In genomic region chr6:154555075-154555677, GRCh38 we compare ENCODE assay signal across 11 cellular contexts. TPM values are rescaled to one million over a fixed set of nuclear protein-coding genes. Genes with fewer than 3 reads are reported as not detected.
DNase-seq lines count a peak whose midpoint lies in the region; ATAC-seq, FAIRE-seq and TF ChIP-seq lines count a peak whose summit lies in the region.
"Had no signal": no experiment of that assay in that cellular context is flagged by ENCODE, and none has a peak within 500 bp of the region (broad histone marks: within the 10 kb centered on the region; RNA-seq: fewer than 3 reads in every experiment).

No MANE protein-coding gene starts in this region.

- peaks cover 26% of the 10 kb centered on the region for H3K4me1 Mint-ChIP-seq in nephron
- H3K4me1 Mint-ChIP-seq: T-helper 17 cell had no signal

- no peak overlapping the region for H3K27ac ChIP-seq in RWPE1
- H3K27ac ChIP-seq: KMS-11 had no signal

- DNase-seq in H4 (ENCODE audit: low spot score), result peak; percentile 70
- peak; percentile 78 for DNase-seq in RWPE1 (ENCODE audit: low spot score)
- peak; percentile 15 for DNase-seq in fibroblast of peridontal ligament (ENCODE audit: extremely low read depth)
- DNase-seq in NCI-H1436 (lab: John Stamatoyannopoulos, UW), result no peak
- no peak for DNase-seq in HT-29 (ENCODE audit: low spot score)
- no peak for DNase-seq in GM12891 (ENCODE audit: insufficient read length, low spot score)
- DNase-seq: NCI-H82, T-helper 17 cell had no signal

- FAIRE-seq in GM12891 (lab: Jason Lieb, UNC), result no peak

- no peaks in the 10 kb centered on the region for H3K36me3 Mint-ChIP-seq in nephron (ENCODE audit: low read depth)

- POLR2A ChIA-PET in RWPE1 (lab: Yijun Ruan, JAX; ENCODE audit: low non-redundant PET), result interaction anchor here (0.6 kb wide), 1 partner anchor 60 kb away, joined by 4 read pairs; no protein-coding TSS in a partner anchor

- H3K9me3 Mint-ChIP-seq in nephron, result no peaks in the 10 kb centered on the region

- TF ChIP-seq POLR2A in GM12891 (IDR thresholded peaks at IDR 0.05; ENCODE audit: low read depth, low read length), result no peak

- TF ChIP-seq CTCF in RWPE1 (conservative IDR thresholded peaks at IDR 0.05; ENCODE audit: low read depth) (no peak), nephron (IDR thresholded peaks at IDR 0.05; ENCODE audit: unreplicated experiment in 3 of 3) (no peak)

- H3K4me3 Mint-ChIP-seq in nephron, result no peak overlapping the region
- H3K4me3 Mint-ChIP-seq: T-helper 17 cell had no signal

- peaks cover 6% of the 10 kb centered on the region for H3K27me3 Mint-ChIP-seq in nephron (ENCODE audit: low read depth)

- CTCF ChIA-PET in RWPE1 (lab: Yijun Ruan, JAX), result interaction anchor here (0.7 kb wide), 1 partner anchor 196 kb away, joined by 3 read pairs; no protein-coding TSS in a partner anchor

- ATAC-seq in GM21529 (IDR thresholded peaks at IDR 0.05; ENCODE audit: unreplicated experiment), result no peak
- ATAC-seq: T-helper 17 cell had no signal

- peak overlapping the region; percentile 63 to 95 (median 92) for H3K27ac Mint-ChIP-seq in nephron
- H3K27ac Mint-ChIP-seq: T-helper 17 cell had no signal

TF ChIP-seq in GM12891, 5 proteins besides CTCF, POLR2A, EP300 and RAD21:
- no peak for TF ChIP-seq TAF1 (IDR thresholded peaks at IDR 0.05; ENCODE audit: low read depth, low read length)
- TF ChIP-seq SPI1 (IDR thresholded peaks at IDR 0.05; ENCODE audit: low read depth, low read length), result no peak
- no peak for TF ChIP-seq PAX5 (IDR thresholded peaks at IDR 0.05; ENCODE audit: insufficient read depth, low read length, severe bottlenecking)
- no peak for TF ChIP-seq POLR2AphosphoS5 (IDR thresholded peaks at IDR 0.05; ENCODE audit: low read depth, low read length)
- TF ChIP-seq POU2F2 (IDR thresholded peaks at IDR 0.05; ENCODE audit: low read depth, low read length), result no peak
TF ChIP-seq in GM12891: peak in this region for 0.

RNA-seq across cellular contexts. Expression of gene CNKSR3, which starts 44.7 kb away (rescaled TPM):
- 8.1 and 8.3 TPM in 2 replicates for total RNA-seq in H4 (2014; rRNA removed; shearing (Covaris generic))
- total RNA-seq in HT-29 (2014; rRNA removed; shearing (Covaris generic)), result 0.48 and 0.73 TPM in 2 replicates
- 0.32 TPM for polyA plus RNA-seq in GM12891 (2012; ENCODE audit: low read depth, missing spikeins)
- total RNA-seq: T-helper 17 cell had no signal

Comparison
In these comparisons a context has a peak if more than half of its experiments do, and no peak if none do; other contexts are left out.
1. DNase-seq: peak in H4 (single experiment), RWPE1 (single experiment) and fibroblast of peridontal ligament (single experiment); none in NCI-H1436 (single experiment), HT-29 (single experiment) and GM12891 (single experiment).